Comparison of ENCODE assay signal across 8 cellular contexts in the genomic region with DNA sequence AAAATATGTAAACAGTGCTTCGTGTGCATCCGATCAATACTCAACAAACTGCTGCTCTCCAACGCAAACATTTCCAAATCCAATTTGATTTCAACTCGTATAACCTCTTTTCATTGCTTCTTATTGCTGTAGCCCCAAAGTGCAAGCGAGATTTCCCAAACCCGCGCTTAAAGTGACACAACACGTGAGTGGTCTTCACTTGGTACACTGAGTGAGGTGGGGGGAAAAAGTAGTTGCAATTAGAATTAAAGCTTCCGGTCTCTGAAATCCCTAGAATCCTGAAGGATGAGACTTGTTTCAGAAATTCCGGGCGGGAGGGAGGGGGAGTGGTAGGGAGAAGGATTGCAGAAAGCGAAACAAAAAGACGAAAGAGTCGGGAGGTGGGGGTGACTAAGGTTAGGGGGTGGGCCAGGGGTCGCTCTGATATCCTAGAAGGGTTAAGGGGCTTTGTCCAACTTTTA.
DNase-seq lines count a peak whose midpoint lies in the region; ATAC-seq and TF ChIP-seq lines count a peak whose summit lies in the region.

No MANE protein-coding gene starts in this region.

- H3K27ac ChIP-seq in SJCRH30 (peak overlapping the region; percentile 21; the same call in 1 of the 2 replicates), esophagus muscularis mucosa (replicated peaks in 1 of 4) (peak overlapping the region; percentile 75 to 84 (median 80))

- H3K27me3 Mint-ChIP-seq in naive B cell = peaks cover 32 to 52% (median 33%) of the 10 kb centered on the region in 3 donors

- H3K9me3 Mint-ChIP-seq in naive B cell = no peaks in the 10 kb centered on the region

- no peak for TF ChIP-seq EP300 in esophagus muscularis mucosa (IDR thresholded peaks at IDR 0.05)

- H3K4me1 ChIP-seq in SJCRH30 = peaks cover 6% of the 10 kb centered on the region; the same call in 1 of the 2 replicates
- H3K4me1 ChIP-seq in esophagus muscularis mucosa = peaks cover 0 to 29% (median 21%) of the 10 kb centered on the region in 4 donors

- peak; percentile 51 for DNase-seq in H4 (ENCODE audit: low spot score)
- DNase-seq in SJCRH30 = peak; percentile 13 to 37
- DNase-seq in esophagus muscularis mucosa (ENCODE audit: extremely low spot score) = no peak
- DNase-seq in naive B cell = no peak
- no peak for DNase-seq in effector CD4-positive, alpha-beta T cell
- no peak for DNase-seq in LoVo (ENCODE audit: low spot score)
- DNase-seq in activated CD4-positive, CD25-positive, alpha-beta regulatory T cell (lab: John Stamatoyannopoulos, UW) = no peak

- peaks cover 0 to 8% of the 10 kb centered on the region in 2 donors for H3K36me3 Mint-ChIP-seq in naive B cell

- no peak for TF ChIP-seq POLR2A in esophagus muscularis mucosa (IDR thresholded peaks at IDR 0.05; ENCODE audit: low read depth)

- peak overlapping the region in 3 of 6 donors; percentile 10 to 87 (median 15) for H3K27ac Mint-ChIP-seq in naive B cell

- H3K4me3 ChIP-seq in SJCRH30 (peak overlapping the region; percentile 73), esophagus muscularis mucosa (peak overlapping the region; percentile 68 to 85 (median 78))

- no peak for TF ChIP-seq CTCF in esophagus muscularis mucosa (IDR thresholded peaks at IDR 0.05)

- H3K9me3 ChIP-seq in SJCRH30 (replicated peaks) (no peaks in the 10 kb centered on the region), esophagus muscularis mucosa (no peaks in the 10 kb centered on the region)

- intact Hi-C loops in esophagus muscularis mucosa (cut with DNase I) = no loop called here

- 1% methylated on average over 15 of the region's 15 CpGs for WGBS in esophagus muscularis mucosa

- H3K36me3 ChIP-seq in SJCRH30 = no peaks in the 10 kb centered on the region
- H3K36me3 ChIP-seq in esophagus muscularis mucosa = no peaks in the 10 kb centered on the region

- peak in 1 of 2 donors; percentile 3 for ATAC-seq in naive B cell (ENCODE audit: low read depth in 2 of 2)
- no peak for ATAC-seq in GM19452 (IDR thresholded peaks at IDR 0.05; ENCODE audit: unreplicated experiment)

- H3K4me3 Mint-ChIP-seq in naive B cell = peak overlapping the region; percentile 91 to 96 (median 94)

- no peaks in the 10 kb centered on the region for H3K27me3 ChIP-seq in SJCRH30
- peaks cover 0 to 22% (median 3%) of the 10 kb centered on the region in 4 donors for H3K27me3 ChIP-seq in esophagus muscularis mucosa

- H3K4me1 Mint-ChIP-seq in naive B cell = peaks cover 17 to 28% (median 20%) of the 10 kb centered on the region in 3 donors

Comparison
In these comparisons a context has a peak if more than half of its experiments do, and no peak if none do; other contexts are left out.
1. DNase-seq: peak in H4 (single experiment) and SJCRH30 (2 of 2); none in esophagus muscularis mucosa (single experiment), naive B cell (single experiment), effector CD4-positive, alpha-beta T cell (single experiment), LoVo (single experiment) and activated CD4-positive, CD25-positive, alpha-beta regulatory T cell (0 of 4).